Comparison of ENCODE assay signal across 11 cellular contexts in the genomic region with DNA sequence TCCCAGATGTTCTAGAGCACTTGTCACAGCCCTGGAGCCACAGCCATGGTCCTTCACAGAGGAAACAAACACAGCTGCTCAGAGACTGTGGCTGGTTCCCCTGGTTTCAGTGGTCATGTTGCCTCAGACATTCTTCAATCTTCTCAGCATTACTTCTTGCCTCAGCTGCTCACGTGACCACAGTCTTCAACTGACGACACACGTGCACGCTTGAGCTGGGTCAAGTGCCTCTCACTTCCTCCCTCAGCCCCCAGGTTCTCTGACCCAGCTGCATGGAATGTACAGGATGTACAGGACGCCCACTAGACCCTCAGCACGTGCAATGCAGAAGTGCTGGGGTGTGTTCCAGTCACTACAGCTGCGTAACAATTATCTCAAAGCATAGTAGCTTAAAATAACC.
DNase-seq lines count a peak whose midpoint lies in the region; ATAC-seq and TF ChIP-seq lines count a peak whose summit lies in the region.
"Had no signal": no experiment of that assay in that cellular context is flagged by ENCODE, and none has a peak within 500 bp of the region (broad histone marks: within the 10 kb centered on the region; RNA-seq: fewer than 3 reads in every experiment).

No MANE protein-coding gene starts in this region.

- ATAC-seq in GM18519 (IDR thresholded peaks at IDR 0.05; ENCODE audit: low FRiP score, unreplicated experiment) (peak; percentile 76), HG02759 (IDR thresholded peaks at IDR 0.05; ENCODE audit: unreplicated experiment) (peak; percentile 67), naive B cell (ENCODE audit: low read depth in 2 of 2) (peak; percentile 78 to 82), HG02623 (IDR thresholded peaks at IDR 0.05; ENCODE audit: unreplicated experiment) (no peak), HG02571 (IDR thresholded peaks at IDR 0.05; ENCODE audit: unreplicated experiment) (no peak)

- no peak for TF ChIP-seq CTCF in mesothelial cell of epicardium (IDR thresholded peaks at IDR 0.05; ENCODE audit: unreplicated experiment)

- H3K4me3 Mint-ChIP-seq in naive B cell (no peak overlapping the region), mesothelial cell of epicardium (no peak overlapping the region)

- H3K36me3 Mint-ChIP-seq in naive B cell, result peaks cover 0 to 7% of the 10 kb centered on the region in 2 donors
- H3K36me3 Mint-ChIP-seq in mesothelial cell of epicardium, result no peaks in the 10 kb centered on the region

- peaks cover 1 to 19% (median 12%) of the 10 kb centered on the region in 7 donors for H3K9me3 Mint-ChIP-seq in naive B cell
- H3K9me3 Mint-ChIP-seq in mesothelial cell of epicardium, result no peaks in the 10 kb centered on the region

- DNase-seq in NAMALWA (ENCODE audit: low spot score) (peak; percentile 91), naive B cell (peak; percentile 36), foreskin melanocyte (no peak), mesothelial cell of epicardium (ENCODE audit: low spot score in 2 of 2, unreplicated experiment in 2 of 2) (no peak)
- DNase-seq: GDM1; NCI-H2227 treated with DMSO at 0.1 percent for 48 hours; stimulated activated CD4-positive, alpha-beta T cell treated with anti-CD3 and anti-CD28 coated beads, Interleukin-4, amount 100 ng/mL, for 1 hour had no signal

- H3K27ac Mint-ChIP-seq in naive B cell (peak overlapping the region in 5 of 6 donors; percentile 5 to 93 (median 81)), mesothelial cell of epicardium (no peak overlapping the region)

- H3K4me1 Mint-ChIP-seq in naive B cell, result peaks cover 6 to 14% (median 13%) of the 10 kb centered on the region in 3 donors
- H3K4me1 Mint-ChIP-seq in mesothelial cell of epicardium, result no peaks in the 10 kb centered on the region

- H3K27me3 Mint-ChIP-seq in naive B cell (peaks cover 12 to 23% (median 17%) of the 10 kb centered on the region in 3 donors), mesothelial cell of epicardium (ENCODE audit: low read depth) (no peaks in the 10 kb centered on the region)

Comparison
In these comparisons a context has a peak if more than half of its experiments do, and no peak if none do; other contexts are left out.
1. ATAC-seq: peak in GM18519 (single experiment), HG02759 (single experiment) and naive B cell (2 of 2); none in HG02623 (single experiment) and HG02571 (single experiment).
2. DNase-seq: peak in NAMALWA (single experiment) and naive B cell (single experiment); none in foreskin melanocyte (single experiment) and mesothelial cell of epicardium (0 of 2).